ENCODE assay signal across 8 cellular contexts in genomic region chr18:2654105-2654827, GRCh38. TPM values are rescaled to one million over a fixed set of nuclear protein-coding genes. Genes with fewer than 3 reads are reported as not detected.
DNase-seq lines count a peak whose midpoint lies in the region; ATAC-seq and TF ChIP-seq lines count a peak whose summit lies in the region.

No MANE protein-coding gene starts in this region.

- H3K4me3 Mint-ChIP-seq in activated CD4-positive, alpha-beta T cell treated with anti-CD3 and anti-CD28 coated beads, Interleukin-2, amount 10 ng/mL, durations not matched to agents 7 days and 5 days, result peak overlapping the region; percentile 85
- H3K4me3 Mint-ChIP-seq in activated naive CD8-positive, alpha-beta T cell treated with anti-CD3 and anti-CD28 coated beads, Interleukin-2, amount 50 U/mL, for 24 hours, result peak overlapping the region; percentile 88

- no peak for TF ChIP-seq CTCF in thoracic aorta (IDR thresholded peaks at IDR 0.05)

- CTCF ChIA-PET in activated CD4-positive, alpha-beta T cell treated with anti-CD3 and anti-CD28 coated beads, Interleukin-2, amount 10 ng/mL, durations not matched to agents 7 days and 5 days (lab: Charles Lee), result interaction anchor here (3.6 kb wide), 1 partner anchor 12 kb away, joined by 14 read pairs; no protein-coding TSS in a partner anchor

- DNase-seq in activated CD4-positive, alpha-beta T cell treated with anti-CD3 and anti-CD28 coated beads, Interleukin-2, amount 10 ng/mL, durations not matched to agents 7 days and 5 days, result no peak
- DNase-seq in activated CD4-positive, alpha-beta T cell treated with anti-CD3 and anti-CD28 coated beads, Interleukin-2, amount 50 U/mL, for 48 hours, result no peak
- no peak for DNase-seq in activated naive CD8-positive, alpha-beta T cell treated with anti-CD3 and anti-CD28 coated beads, Interleukin-2, amount 50 U/mL, for 24 hours
- DNase-seq in left kidney (ENCODE audit: low read depth, low spot score) (peak; percentile 40), thoracic aorta (ENCODE audit: low spot score) (no peak)
- no peak for DNase-seq in activated CD4-positive, CD25-positive, alpha-beta regulatory T cell (lab: John Stamatoyannopoulos, UW)
- no peak for DNase-seq in activated effector memory CD4-positive, alpha-beta T cell treated with Interleukin-2 at 50 U/mL for 16 hours

- peaks cover 42% of the 10 kb centered on the region for H3K4me1 Mint-ChIP-seq in activated CD4-positive, alpha-beta T cell treated with anti-CD3 and anti-CD28 coated beads, Interleukin-2, amount 10 ng/mL, durations not matched to agents 7 days and 5 days
- peaks cover 29% of the 10 kb centered on the region for H3K4me1 Mint-ChIP-seq in activated naive CD8-positive, alpha-beta T cell treated with anti-CD3 and anti-CD28 coated beads, Interleukin-2, amount 50 U/mL, for 24 hours

- ATAC-seq in activated naive CD8-positive, alpha-beta T cell treated with anti-CD3 and anti-CD28 coated beads, Interleukin-2, amount 50 U/mL, for 24 hours, result no peak
- ATAC-seq in thoracic aorta (ENCODE audit: insufficient number of reproducible peaks, low FRiP score, low read depth), result no peak
- no peak for ATAC-seq in GM18498 (IDR thresholded peaks at IDR 0.05; ENCODE audit: unreplicated experiment)

- no peaks in the 10 kb centered on the region for H3K27me3 Mint-ChIP-seq in activated CD4-positive, alpha-beta T cell treated with anti-CD3 and anti-CD28 coated beads, Interleukin-2, amount 10 ng/mL, durations not matched to agents 7 days and 5 days
- no peaks in the 10 kb centered on the region for H3K27me3 Mint-ChIP-seq in activated naive CD8-positive, alpha-beta T cell treated with anti-CD3 and anti-CD28 coated beads, Interleukin-2, amount 50 U/mL, for 24 hours

- H3K27ac ChIP-seq in thoracic aorta, result peak overlapping the region in 1 of 2 donors; percentile 99

- no peaks in the 10 kb centered on the region for H3K36me3 ChIP-seq in thoracic aorta

- peaks cover 29% of the 10 kb centered on the region for H3K36me3 Mint-ChIP-seq in activated CD4-positive, alpha-beta T cell treated with anti-CD3 and anti-CD28 coated beads, Interleukin-2, amount 10 ng/mL, durations not matched to agents 7 days and 5 days (ENCODE audit: low read depth)
- H3K36me3 Mint-ChIP-seq in activated naive CD8-positive, alpha-beta T cell treated with anti-CD3 and anti-CD28 coated beads, Interleukin-2, amount 50 U/mL, for 24 hours (ENCODE audit: low read depth), result peaks cover 15% of the 10 kb centered on the region

- peak overlapping the region; percentile 79 for H3K4me3 ChIP-seq in thoracic aorta

- peak overlapping the region; percentile 97 for H3K27ac Mint-ChIP-seq in activated CD4-positive, alpha-beta T cell treated with anti-CD3 and anti-CD28 coated beads, Interleukin-2, amount 10 ng/mL, durations not matched to agents 7 days and 5 days
- H3K27ac Mint-ChIP-seq in activated naive CD8-positive, alpha-beta T cell treated with anti-CD3 and anti-CD28 coated beads, Interleukin-2, amount 50 U/mL, for 24 hours, result peak overlapping the region; percentile 98

- H3K4me1 ChIP-seq in thoracic aorta (ENCODE audit: control insufficient read depth in 1 of 2, low read depth in 2 of 2), result peaks cover 24 to 28% of the 10 kb centered on the region in 2 donors

- H3K9me3 Mint-ChIP-seq in activated CD4-positive, alpha-beta T cell treated with anti-CD3 and anti-CD28 coated beads, Interleukin-2, amount 10 ng/mL, durations not matched to agents 7 days and 5 days, result no peaks in the 10 kb centered on the region
- no peaks in the 10 kb centered on the region for H3K9me3 Mint-ChIP-seq in activated naive CD8-positive, alpha-beta T cell treated with anti-CD3 and anti-CD28 coated beads, Interleukin-2, amount 50 U/mL, for 24 hours

- POLR2A ChIA-PET in activated CD4-positive, alpha-beta T cell treated with anti-CD3 and anti-CD28 coated beads, Interleukin-2, amount 10 ng/mL, durations not matched to agents 7 days and 5 days (lab: Charles Lee), result interaction anchor here (0.6 kb wide), 2 partner anchors 10 to 17 kb away, joined by 6 to 7 read pairs; no protein-coding TSS in a partner anchor

- H3K27me3 ChIP-seq in thoracic aorta (replicated peaks; ENCODE audit: insufficient read depth), result no peaks in the 10 kb centered on the region

- no peaks in the 10 kb centered on the region for H3K9me3 ChIP-seq in thoracic aorta

RNA-seq across cellular contexts. Expression of gene SMCHD1, which starts 1.3 kb away (rescaled TPM):
- total RNA-seq in activated CD4-positive, alpha-beta T cell treated with anti-CD3 and anti-CD28 coated beads, Interleukin-2, amount 10 ng/mL, durations not matched to agents 7 days and 5 days, result 100 to 1,000 TPM; 195 to 215 TPM
- 100 to 1,000 TPM in 1 of 2 donors, 10 to 100 TPM in 1; 73.8 to 107 TPM for total RNA-seq in thoracic aorta
